Comparison of ENCODE assay signal across 1 cellular context in genomic region chr20:18506744-18507143, GRCh38.
TF ChIP-seq lines count a peak whose summit lies in the region.

No MANE protein-coding gene starts in this region.

TF ChIP-seq in IMR-90, 13 proteins besides CTCF, POLR2A, EP300 and RAD21:
- TF ChIP-seq, protein P1, sequence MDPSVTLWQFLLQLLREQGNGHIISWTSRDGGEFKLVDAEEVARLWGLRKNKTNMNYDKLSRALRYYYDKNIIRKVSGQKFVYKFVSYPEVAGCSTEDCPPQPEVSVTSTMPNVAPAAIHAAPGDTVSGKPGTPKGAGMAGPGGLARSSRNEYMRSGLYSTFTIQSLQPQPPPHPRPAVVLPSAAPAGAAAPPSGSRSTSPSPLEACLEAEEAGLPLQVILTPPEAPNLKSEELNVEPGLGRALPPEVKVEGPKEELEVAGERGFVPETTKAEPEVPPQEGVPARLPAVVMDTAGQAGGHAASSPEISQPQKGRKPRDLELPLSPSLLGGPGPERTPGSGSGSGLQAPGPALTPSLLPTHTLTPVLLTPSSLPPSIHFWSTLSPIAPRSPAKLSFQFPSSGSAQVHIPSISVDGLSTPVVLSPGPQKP (IDR thresholded peaks at IDR 0.05; ENCODE audit: borderline replicate concordance, low read depth, low read length), result no peak
- TF ChIP-seq SMC3 (IDR thresholded peaks at IDR 0.05; ENCODE audit: low read depth, low read length) (no peak), FOS (IDR thresholded peaks at IDR 0.05; ENCODE audit: low read depth, low read length) (no peak), MXI1 (IDR thresholded peaks at IDR 0.05; ENCODE audit: borderline replicate concordance, low read depth, low read length) (no peak), USF2 (IDR thresholded peaks at IDR 0.05; ENCODE audit: low read depth, low read length) (no peak), MAZ (IDR thresholded peaks at IDR 0.05; ENCODE audit: borderline replicate concordance, low read depth, low read length) (no peak)
TF ChIP-seq in IMR-90: peak in this region for 0.
